1 cellular context compared by ENCODE assay signal in genomic region chr5:57383093-57383861, GRCh38.
TF ChIP-seq lines count a peak whose summit lies in the region.

No MANE protein-coding gene starts in this region.

TF ChIP-seq in K562, 482 proteins besides CTCF, POLR2A, EP300 and RAD21 (continued from another document and continues in another):
- TF ChIP-seq MXD1 (CRISPR knock-in tag; IDR thresholded peaks at IDR 0.05; ENCODE audit: borderline replicate concordance, poor library complexity, severe bottlenecking) (no peak), ZFP91 (CRISPR knock-in tag; IDR thresholded peaks at IDR 0.05) (no peak), RBM34 (IDR thresholded peaks at IDR 0.05; ENCODE audit: borderline replicate concordance, insufficient read depth, low read length) (no peak), ZNF436 (CRISPR knock-in tag; IDR thresholded peaks at IDR 0.05) (no peak), TCF3 (CRISPR knock-in tag; IDR thresholded peaks at IDR 0.05) (peak; percentile 75), MLLT1 (IDR thresholded peaks at IDR 0.05) (no peak), MAFG (tag; conservative IDR thresholded peaks at IDR 0.05) (peak; percentile 90), AFF4 (CRISPR knock-in tag; IDR thresholded peaks at IDR 0.05) (no peak), SLC30A9 (CRISPR knock-in tag; IDR thresholded peaks at IDR 0.05) (no peak), ETS1 (conservative IDR thresholded peaks at IDR 0.05; ENCODE audit: control insufficient read depth, low read depth, low read length) (no peak), RBM15 (IDR thresholded peaks at IDR 0.05; ENCODE audit: insufficient read depth, low read length) (no peak), WHSC1 (IDR thresholded peaks at IDR 0.05; ENCODE audit: low read length) (no peak), ZC3H11A (IDR thresholded peaks at IDR 0.05; ENCODE audit: low read depth, low read length) (no peak), ZBTB43 (CRISPR knock-in tag; IDR thresholded peaks at IDR 0.05) (no peak), EGR1 (conservative IDR thresholded peaks at IDR 0.05) (no peak), NR3C1 (CRISPR knock-in tag; IDR thresholded peaks at IDR 0.05) (no peak), TEAD4 (IDR thresholded peaks at IDR 0.05; ENCODE audit: low read length) (peak; percentile 73), TEAD4 (CRISPR knock-in tag; IDR thresholded peaks at IDR 0.05; ENCODE audit: borderline replicate concordance) (no peak), SIRT6 (IDR thresholded peaks at IDR 0.05; ENCODE audit: low read depth, low read length) (no peak), ELF1 (tag; IDR thresholded peaks at IDR 0.05) (peak; percentile 52; the same call in 1 of the 2 replicates), ATF3 (IDR thresholded peaks at IDR 0.05) (peak; percentile 95), ATF3 (CRISPR knock-in tag; conservative IDR thresholded peaks at IDR 0.05) (no peak), EHMT2 (IDR thresholded peaks at IDR 0.05) (no peak; the same call in 1 of the 2 replicates), ZNF146 (CRISPR knock-in tag; IDR thresholded peaks at IDR 0.05; ENCODE audit: unreplicated experiment) (no peak), ILF3 (IDR thresholded peaks at IDR 0.05; ENCODE audit: borderline replicate concordance) (no peak), TRIM24 (IDR thresholded peaks at IDR 0.05) (peak; percentile 81 to 92; a peak in 3 of 4 replicates), DLX4 (CRISPR knock-in tag; IDR thresholded peaks at IDR 0.05) (no peak), IRF2 (CRISPR knock-in tag; IDR thresholded peaks at IDR 0.05) (no peak), ARHGAP35 (IDR thresholded peaks at IDR 0.05; ENCODE audit: partially characterized antibody) (no peak), CHD7 (IDR thresholded peaks at IDR 0.05; ENCODE audit: low read depth, low read length) (no peak), KAT7 (CRISPR knock-in tag; IDR thresholded peaks at IDR 0.05; ENCODE audit: borderline replicate concordance) (no peak), MIER1 (IDR thresholded peaks at IDR 0.05; ENCODE audit: low read depth) (no peak), MTA2 (IDR thresholded peaks at IDR 0.05; ENCODE audit: low read depth) (0 out of 2 replicates have a peak, but pooled peaks have one; percentile 40), BRCA1 (IDR thresholded peaks at IDR 0.05) (no peak), BRCA1 (CRISPR knock-in tag; IDR thresholded peaks at IDR 0.05) (no peak), RBM22 (IDR thresholded peaks at IDR 0.05; ENCODE audit: low read depth, low read length, poor library complexity, severe bottlenecking) (no peak), ATF1 (CRISPR knock-in tag; IDR thresholded peaks at IDR 0.05) (no peak), ATF1 (tag; IDR thresholded peaks at IDR 0.05) (peak; percentile 87), ZBTB8A (IDR thresholded peaks at IDR 0.05; ENCODE audit: partially characterized antibody) (no peak), CREB1 (IDR thresholded peaks at IDR 0.05) (peak; percentile 31; the same call in 1 of the 2 replicates), CREB1 (CRISPR knock-in tag; IDR thresholded peaks at IDR 0.05) (no peak), KDM1A (IDR thresholded peaks at IDR 0.05) (peak; percentile 74 to 77)
